In the genomic region with DNA sequence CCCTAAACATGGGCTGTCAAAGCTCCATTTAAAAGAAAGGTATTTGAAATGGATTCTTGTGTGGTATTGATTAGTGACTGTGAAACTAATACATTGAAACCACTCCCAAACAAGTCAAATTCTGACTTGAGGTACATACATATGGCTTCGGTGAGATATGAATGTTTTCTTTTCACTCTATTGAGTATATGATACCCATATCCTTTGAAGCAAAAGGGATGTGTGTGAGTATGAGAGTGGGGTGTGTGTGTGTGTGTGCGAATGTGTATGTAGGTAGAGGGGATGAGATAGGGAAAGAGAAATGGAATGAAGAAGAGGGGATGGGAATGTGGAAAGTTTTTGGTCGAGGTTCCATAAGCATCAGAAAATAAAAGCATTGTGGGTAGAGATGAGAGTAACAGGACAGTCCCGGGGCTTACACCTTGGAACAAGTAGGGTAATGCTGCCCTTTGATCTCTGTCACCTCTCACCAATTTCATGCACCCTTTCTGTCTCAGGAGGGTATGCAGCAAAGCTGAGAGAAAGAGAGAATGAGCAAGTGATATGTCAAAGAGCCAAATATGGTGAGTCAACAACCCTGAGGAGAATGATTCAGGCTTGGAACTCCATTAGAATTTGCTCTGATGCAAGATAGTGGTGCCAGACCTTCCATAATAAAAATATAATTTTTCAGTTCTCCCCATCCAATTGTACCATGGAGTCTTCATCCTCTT, we compare ENCODE assay signal across 1 cellular context.
TF ChIP-seq lines count a peak whose summit lies in the region.

No MANE protein-coding gene starts in this region.

TF ChIP-seq in K562, 482 proteins besides CTCF, POLR2A, EP300 and RAD21 (continued from another document and continues in another):
- TF ChIP-seq, protein P1, sequence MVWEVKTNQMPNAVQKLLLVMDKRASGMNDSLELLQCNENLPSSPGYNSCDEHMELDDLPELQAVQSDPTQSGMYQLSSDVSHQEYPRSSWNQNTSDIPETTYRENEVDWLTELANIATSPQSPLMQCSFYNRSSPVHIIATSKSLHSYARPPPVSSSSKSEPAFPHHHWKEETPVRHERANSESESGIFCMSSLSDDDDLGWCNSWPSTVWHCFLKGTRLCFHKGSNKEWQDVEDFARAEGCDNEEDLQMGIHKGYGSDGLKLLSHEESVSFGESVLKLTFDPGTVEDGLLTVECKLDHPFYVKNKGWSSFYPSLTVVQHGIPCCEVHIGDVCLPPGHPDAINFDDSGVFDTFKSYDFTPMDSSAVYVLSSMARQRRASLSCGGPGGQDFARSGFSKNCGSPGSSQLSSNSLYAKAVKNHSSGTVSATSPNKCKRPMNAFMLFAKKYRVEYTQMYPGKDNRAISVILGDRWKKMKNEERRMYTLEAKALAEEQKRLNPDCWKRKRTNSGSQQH (CRISPR knock-in tag; IDR thresholded peaks at IDR 0.05) = peak; percentile 37; the same call in 1 of the 2 replicates
- TF ChIP-seq TAL1 (IDR thresholded peaks at IDR 0.05) (no peak), ZNF586 (CRISPR knock-in tag; conservative IDR thresholded peaks at IDR 0.05) (no peak), NFXL1 (CRISPR knock-in tag; IDR thresholded peaks at IDR 0.05) (no peak), ARID1B (IDR thresholded peaks at IDR 0.05) (0 out of 2 replicates have a peak, but pooled peaks have one; percentile 24), RBFOX2 (IDR thresholded peaks at IDR 0.05; ENCODE audit: low read depth, low read length) (no peak), CBFA2T3 (IDR thresholded peaks at IDR 0.05) (peak; percentile 24; the same call in 1 of the 2 replicates), KDM1A (IDR thresholded peaks at IDR 0.05) (peak in 1 of 2 experiments; percentile 24; a peak in 1 of 4 replicates), TAF7 (tag; IDR thresholded peaks at IDR 0.05) (no peak), FOXA3 (CRISPR knock-in tag; conservative IDR thresholded peaks at IDR 0.05 in 1 of 2, IDR thresholded peaks at IDR 0.05 in 1 of 2) (no peak), SMARCB1 (IDR thresholded peaks at IDR 0.05; ENCODE audit: insufficient read length, low read depth) (no peak), SAP30 (IDR thresholded peaks at IDR 0.05; ENCODE audit: borderline replicate concordance, insufficient read depth, low read depth, low read length, poor library complexity, severe bottlenecking) (no peak), NBN (IDR thresholded peaks at IDR 0.05; ENCODE audit: low read depth) (no peak), ESRRA (IDR thresholded peaks at IDR 0.05; ENCODE audit: borderline replicate concordance, low read depth) (no peak), ZNF3 (CRISPR knock-in tag; IDR thresholded peaks at IDR 0.05) (no peak), ZNF232 (CRISPR knock-in tag; IDR thresholded peaks at IDR 0.05) (no peak), KLF1 (tag; IDR thresholded peaks at IDR 0.05) (no peak), CBFA2T2 (conservative IDR thresholded peaks at IDR 0.05) (no peak), FOXM1 (IDR thresholded peaks at IDR 0.05; ENCODE audit: low read depth) (no peak), FOXM1 (CRISPR knock-in tag; IDR thresholded peaks at IDR 0.05; ENCODE audit: low read depth) (no peak), TGIF2 (CRISPR knock-in tag; IDR thresholded peaks at IDR 0.05) (no peak), HLTF (IDR thresholded peaks at IDR 0.05) (peak; percentile 50; the same call in 1 of the 2 replicates), YY1 (IDR thresholded peaks at IDR 0.05; ENCODE audit: borderline replicate concordance in 1 of 3, control insufficient read depth in 1 of 3, extremely low read depth in 1 of 3, insufficient read depth in 3 of 3, insufficient read length in 1 of 3, insufficient replicate concordance in 2 of 3, low read depth in 1 of 3, low read length in 2 of 3) (no peak), RFX1 (IDR thresholded peaks at IDR 0.05) (no peak), PHTF2 (CRISPR knock-in tag; IDR thresholded peaks at IDR 0.05) (no peak), TRIM28 (IDR thresholded peaks at IDR 0.05) (no peak), CBX2 (IDR thresholded peaks at IDR 0.05; ENCODE audit: insufficient read depth, low read length, poor library complexity, severe bottlenecking) (no peak), ZNF217 (CRISPR knock-in tag; IDR thresholded peaks at IDR 0.05) (no peak), ZNF583 (CRISPR knock-in tag; IDR thresholded peaks at IDR 0.05) (no peak), KLF6 (CRISPR knock-in tag; IDR thresholded peaks at IDR 0.05; ENCODE audit: borderline replicate concordance) (no peak; the same call in 1 of the 2 replicates), TCF3 (CRISPR knock-in tag; IDR thresholded peaks at IDR 0.05) (no peak), ZNF584 (CRISPR knock-in tag; IDR thresholded peaks at IDR 0.05; ENCODE audit: low read depth) (no peak; the same call in none of the 2 replicates), NR4A1 (CRISPR knock-in tag; IDR thresholded peaks at IDR 0.05) (no peak), NR4A1 (tag; IDR thresholded peaks at IDR 0.05) (no peak; the same call in 1 of the 2 replicates), NFE2L1 (tag; IDR thresholded peaks at IDR 0.05; ENCODE audit: borderline replicate concordance, low read depth) (peak; percentile 17; the same call in 1 of the 2 replicates), CHD4 (IDR thresholded peaks at IDR 0.05; ENCODE audit: insufficient read depth, insufficient replicate concordance, low read depth, low read length, poor library complexity, severe bottlenecking) (no peak), ILK (tag; IDR thresholded peaks at IDR 0.05; ENCODE audit: borderline replicate concordance, low read depth) (no peak)
- TF ChIP-seq, protein P2, sequence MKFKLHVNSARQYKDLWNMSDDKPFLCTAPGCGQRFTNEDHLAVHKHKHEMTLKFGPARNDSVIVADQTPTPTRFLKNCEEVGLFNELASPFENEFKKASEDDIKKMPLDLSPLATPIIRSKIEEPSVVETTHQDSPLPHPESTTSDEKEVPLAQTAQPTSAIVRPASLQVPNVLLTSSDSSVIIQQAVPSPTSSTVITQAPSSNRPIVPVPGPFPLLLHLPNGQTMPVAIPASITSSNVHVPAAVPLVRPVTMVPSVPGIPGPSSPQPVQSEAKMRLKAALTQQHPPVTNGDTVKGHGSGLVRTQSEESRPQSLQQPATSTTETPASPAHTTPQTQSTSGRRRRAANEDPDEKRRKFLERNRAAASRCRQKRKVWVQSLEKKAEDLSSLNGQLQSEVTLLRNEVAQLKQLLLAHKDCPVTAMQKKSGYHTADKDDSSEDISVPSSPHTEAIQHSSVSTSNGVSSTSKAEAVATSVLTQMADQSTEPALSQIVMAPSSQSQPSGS (CRISPR knock-in tag; IDR thresholded peaks at IDR 0.05) = no peak
- TF ChIP-seq, protein P3, sequence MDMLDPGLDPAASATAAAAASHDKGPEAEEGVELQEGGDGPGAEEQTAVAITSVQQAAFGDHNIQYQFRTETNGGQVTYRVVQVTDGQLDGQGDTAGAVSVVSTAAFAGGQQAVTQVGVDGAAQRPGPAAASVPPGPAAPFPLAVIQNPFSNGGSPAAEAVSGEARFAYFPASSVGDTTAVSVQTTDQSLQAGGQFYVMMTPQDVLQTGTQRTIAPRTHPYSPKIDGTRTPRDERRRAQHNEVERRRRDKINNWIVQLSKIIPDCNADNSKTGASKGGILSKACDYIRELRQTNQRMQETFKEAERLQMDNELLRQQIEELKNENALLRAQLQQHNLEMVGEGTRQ (CRISPR knock-in tag; IDR thresholded peaks at IDR 0.05) = no peak
- TF ChIP-seq, protein P4, sequence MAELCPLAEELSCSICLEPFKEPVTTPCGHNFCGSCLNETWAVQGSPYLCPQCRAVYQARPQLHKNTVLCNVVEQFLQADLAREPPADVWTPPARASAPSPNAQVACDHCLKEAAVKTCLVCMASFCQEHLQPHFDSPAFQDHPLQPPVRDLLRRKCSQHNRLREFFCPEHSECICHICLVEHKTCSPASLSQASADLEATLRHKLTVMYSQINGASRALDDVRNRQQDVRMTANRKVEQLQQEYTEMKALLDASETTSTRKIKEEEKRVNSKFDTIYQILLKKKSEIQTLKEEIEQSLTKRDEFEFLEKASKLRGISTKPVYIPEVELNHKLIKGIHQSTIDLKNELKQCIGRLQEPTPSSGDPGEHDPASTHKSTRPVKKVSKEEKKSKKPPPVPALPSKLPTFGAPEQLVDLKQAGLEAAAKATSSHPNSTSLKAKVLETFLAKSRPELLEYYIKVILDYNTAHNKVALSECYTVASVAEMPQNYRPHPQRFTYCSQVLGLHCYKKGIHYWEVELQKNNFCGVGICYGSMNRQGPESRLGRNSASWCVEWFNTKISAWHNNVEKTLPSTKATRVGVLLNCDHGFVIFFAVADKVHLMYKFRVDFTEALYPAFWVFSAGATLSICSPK (IDR thresholded peaks at IDR 0.05; ENCODE audit: borderline replicate concordance) = no peak
- TF ChIP-seq, protein P5, sequence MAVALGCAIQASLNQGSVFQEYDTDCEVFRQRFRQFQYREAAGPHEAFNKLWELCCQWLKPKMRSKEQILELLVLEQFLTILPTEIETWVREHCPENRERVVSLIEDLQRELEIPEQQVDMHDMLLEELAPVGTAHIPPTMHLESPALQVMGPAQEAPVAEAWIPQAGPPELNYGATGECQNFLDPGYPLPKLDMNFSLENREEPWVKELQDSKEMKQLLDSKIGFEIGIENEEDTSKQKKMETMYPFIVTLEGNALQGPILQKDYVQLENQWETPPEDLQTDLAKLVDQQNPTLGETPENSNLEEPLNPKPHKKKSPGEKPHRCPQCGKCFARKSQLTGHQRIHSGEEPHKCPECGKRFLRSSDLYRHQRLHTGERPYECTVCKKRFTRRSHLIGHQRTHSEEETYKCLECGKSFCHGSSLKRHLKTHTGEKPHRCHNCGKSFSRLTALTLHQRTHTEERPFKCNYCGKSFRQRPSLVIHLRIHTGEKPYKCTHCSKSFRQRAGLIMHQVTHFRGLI (CRISPR knock-in tag; IDR thresholded peaks at IDR 0.05) = no peak
- TF ChIP-seq, protein P6, sequence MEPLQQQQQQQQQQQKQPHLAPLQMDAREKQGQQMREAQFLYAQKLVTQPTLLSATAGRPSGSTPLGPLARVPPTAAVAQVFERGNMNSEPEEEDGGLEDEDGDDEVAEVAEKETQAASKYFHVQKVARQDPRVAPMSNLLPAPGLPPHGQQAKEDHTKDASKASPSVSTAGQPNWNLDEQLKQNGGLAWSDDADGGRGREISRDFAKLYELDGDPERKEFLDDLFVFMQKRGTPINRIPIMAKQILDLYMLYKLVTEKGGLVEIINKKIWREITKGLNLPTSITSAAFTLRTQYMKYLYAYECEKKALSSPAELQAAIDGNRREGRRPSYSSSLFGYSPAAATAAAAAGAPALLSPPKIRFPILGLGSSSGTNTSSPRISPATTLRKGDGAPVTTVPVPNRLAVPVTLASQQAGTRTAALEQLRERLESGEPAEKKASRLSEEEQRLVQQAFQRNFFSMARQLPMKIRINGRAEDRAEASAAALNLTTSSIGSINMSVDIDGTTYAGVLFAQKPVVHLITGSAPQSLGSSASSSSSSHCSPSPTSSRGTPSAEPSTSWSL (CRISPR knock-in tag; IDR thresholded peaks at IDR 0.05; ENCODE audit: borderline replicate concordance) = no peak
- TF ChIP-seq, protein P7, sequence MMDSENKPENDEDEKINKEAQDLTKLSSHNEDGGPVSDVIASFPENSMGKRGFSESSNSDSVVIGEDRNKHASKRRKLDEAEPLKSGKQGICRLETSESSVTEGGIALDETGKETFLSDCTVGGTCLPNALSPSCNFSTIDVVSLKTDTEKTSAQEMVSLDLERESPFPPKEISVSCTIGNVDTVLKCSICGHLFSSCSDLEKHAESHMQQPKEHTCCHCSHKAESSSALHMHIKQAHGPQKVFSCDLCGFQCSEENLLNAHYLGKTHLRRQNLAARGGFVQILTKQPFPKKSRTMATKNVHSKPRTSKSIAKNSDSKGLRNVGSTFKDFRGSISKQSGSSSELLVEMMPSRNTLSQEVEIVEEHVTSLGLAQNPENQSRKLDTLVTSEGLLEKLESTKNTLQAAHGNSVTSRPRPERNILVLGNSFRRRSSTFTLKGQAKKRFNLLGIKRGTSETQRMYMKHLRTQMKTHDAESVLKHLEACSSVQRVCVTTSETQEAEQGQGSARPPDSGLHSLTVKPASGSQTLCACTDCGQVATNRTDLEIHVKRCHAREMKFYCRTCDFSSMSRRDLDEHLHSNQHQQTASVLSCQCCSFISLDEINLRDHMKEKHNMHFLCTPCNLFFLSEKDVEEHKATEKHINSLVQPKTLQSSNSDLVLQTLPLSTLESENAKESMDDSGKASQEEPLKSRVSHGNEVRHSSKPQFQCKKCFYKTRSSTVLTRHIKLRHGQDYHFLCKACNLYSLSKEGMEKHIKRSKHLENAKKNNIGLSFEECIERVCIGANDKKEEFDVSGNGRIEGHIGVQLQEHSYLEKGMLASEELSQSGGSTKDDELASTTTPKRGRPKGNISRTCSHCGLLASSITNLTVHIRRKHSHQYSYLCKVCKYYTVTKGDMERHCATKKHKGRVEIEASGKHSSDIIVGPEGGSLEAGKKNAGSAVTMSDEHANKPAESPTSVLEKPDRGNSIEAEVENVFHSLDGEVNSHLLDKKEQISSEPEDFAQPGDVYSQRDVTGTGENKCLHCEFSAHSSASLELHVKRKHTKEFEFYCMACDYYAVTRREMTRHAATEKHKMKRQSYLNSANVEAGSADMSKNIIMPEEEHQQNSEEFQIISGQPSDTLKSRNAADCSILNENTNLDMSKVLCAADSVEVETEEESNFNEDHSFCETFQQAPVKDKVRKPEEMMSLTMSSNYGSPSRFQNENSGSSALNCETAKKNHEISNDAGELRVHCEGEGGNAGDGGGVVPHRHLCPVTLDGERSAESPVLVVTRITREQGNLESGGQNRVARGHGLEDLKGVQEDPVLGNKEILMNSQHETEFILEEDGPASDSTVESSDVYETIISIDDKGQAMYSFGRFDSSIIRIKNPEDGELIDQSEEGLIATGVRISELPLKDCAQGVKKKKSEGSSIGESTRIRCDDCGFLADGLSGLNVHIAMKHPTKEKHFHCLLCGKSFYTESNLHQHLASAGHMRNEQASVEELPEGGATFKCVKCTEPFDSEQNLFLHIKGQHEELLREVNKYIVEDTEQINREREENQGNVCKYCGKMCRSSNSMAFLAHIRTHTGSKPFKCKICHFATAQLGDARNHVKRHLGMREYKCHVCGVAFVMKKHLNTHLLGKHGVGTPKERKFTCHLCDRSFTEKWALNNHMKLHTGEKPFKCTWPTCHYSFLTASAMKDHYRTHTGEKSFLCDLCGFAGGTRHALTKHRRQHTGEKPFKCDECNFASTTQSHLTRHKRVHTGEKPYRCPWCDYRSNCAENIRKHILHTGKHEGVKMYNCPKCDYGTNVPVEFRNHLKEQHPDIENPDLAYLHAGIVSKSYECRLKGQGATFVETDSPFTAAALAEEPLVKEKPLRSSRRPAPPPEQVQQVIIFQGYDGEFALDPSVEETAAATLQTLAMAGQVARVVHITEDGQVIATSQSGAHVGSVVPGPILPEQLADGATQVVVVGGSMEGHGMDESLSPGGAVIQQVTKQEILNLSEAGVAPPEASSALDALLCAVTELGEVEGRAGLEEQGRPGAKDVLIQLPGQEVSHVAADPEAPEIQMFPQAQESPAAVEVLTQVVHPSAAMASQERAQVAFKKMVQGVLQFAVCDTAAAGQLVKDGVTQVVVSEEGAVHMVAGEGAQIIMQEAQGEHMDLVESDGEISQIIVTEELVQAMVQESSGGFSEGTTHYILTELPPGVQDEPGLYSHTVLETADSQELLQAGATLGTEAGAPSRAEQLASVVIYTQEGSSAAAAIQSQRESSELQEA (IDR thresholded peaks at IDR 0.05; ENCODE audit: low read depth) = peak; percentile 42; the same call in 1 of the 2 replicates
- TF ChIP-seq, protein P8, sequence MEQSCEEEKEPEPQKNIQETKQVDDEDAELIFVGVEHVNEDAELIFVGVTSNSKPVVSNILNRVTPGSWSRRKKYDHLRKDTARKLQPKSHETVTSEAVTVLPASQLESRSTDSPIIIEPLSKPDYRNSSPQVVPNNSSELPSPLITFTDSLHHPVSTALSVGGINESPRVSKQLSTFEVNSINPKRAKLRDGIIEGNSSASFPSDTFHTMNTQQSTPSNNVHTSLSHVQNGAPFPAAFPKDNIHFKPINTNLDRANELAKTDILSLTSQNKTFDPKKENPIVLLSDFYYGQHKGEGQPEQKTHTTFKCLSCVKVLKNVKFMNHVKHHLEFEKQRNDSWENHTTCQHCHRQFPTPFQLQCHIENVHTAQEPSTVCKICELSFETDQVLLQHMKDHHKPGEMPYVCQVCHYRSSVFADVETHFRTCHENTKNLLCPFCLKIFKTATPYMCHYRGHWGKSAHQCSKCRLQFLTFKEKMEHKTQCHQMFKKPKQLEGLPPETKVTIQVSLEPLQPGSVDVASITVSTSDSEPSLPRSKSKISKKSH (CRISPR knock-in tag; IDR thresholded peaks at IDR 0.05) = no peak
